22 cellular contexts compared by ENCODE assay signal in genomic region chr6:45512594-45512993, GRCh38.
"Had no signal": no experiment of that assay in that cellular context is flagged by ENCODE, and none has a peak within 500 bp of the region (broad histone marks: within the 10 kb centered on the region; RNA-seq: fewer than 3 reads in every experiment).

No MANE protein-coding gene starts in this region.

- H3K27ac ChIP-seq: thoracic aorta, vagina, WERI-Rb-1 had no signal

- H3K27me3 Mint-ChIP-seq: activated CD4-positive, alpha-beta T cell treated with anti-CD3 and anti-CD28 coated beads, Interleukin-2, amount 10 ng/mL, durations not matched to agents 7 days and 5 days; activated CD8-positive, alpha-beta memory T cell treated with anti-CD3 and anti-CD28 coated beads, Interleukin-2, amount 10 ng/mL, durations not matched to agents 7 days and 5 days; activated CD8-positive, alpha-beta T cell treated with anti-CD3 and anti-CD28 coated beads for 36 hours; stimulated activated naive B cell treated with anti-CD40 and anti-IgM and Interleukin-4, amounts not matched to agents 10 μg/mL and 1 μg/mL and 100 μg/mL, for 72 hours; type B pancreatic cell had no signal

- H3K36me3 Mint-ChIP-seq: stimulated activated naive B cell treated with anti-CD40 and anti-IgM and Interleukin-4, amounts not matched to agents 10 μg/mL and 1 μg/mL and 100 μg/mL, for 72 hours; type B pancreatic cell had no signal

- DNase-seq: activated CD4-positive, alpha-beta T cell treated with anti-CD3 and anti-CD28 coated beads, Interleukin-2, amount 10 ng/mL, durations not matched to agents 7 days and 5 days; activated CD4-positive, CD25-positive, alpha-beta regulatory T cell treated with anti-CD3 and anti-CD28 coated beads, Interleukin-2, amount 50 U/mL, for 72 hours; activated CD8-positive, alpha-beta memory T cell treated with anti-CD3 and anti-CD28 coated beads, Interleukin-2, amount 10 ng/mL, durations not matched to agents 7 days and 5 days; activated CD8-positive, alpha-beta T cell treated with anti-CD3 and anti-CD28 coated beads for 36 hours; activated gamma-delta T cell treated with Interleukin-2 at 50 U/mL for 16 hours; activated T-cell treated with anti-CD3 and anti-CD28 coated beads for 4 hours; aorta; cortex of kidney; effector CD4-positive, alpha-beta T cell; foreskin melanocyte; hippocampal formation; left ventricle myocardium superior; small intestine; stimulated activated naive B cell treated with anti-CD40 and anti-IgM and Interleukin-4, amounts not matched to agents 10 μg/mL and 1 μg/mL and 100 μg/mL, for 72 hours; T-helper 1 cell; WERI-Rb-1 had no signal

- H3K4me1 Mint-ChIP-seq: activated CD4-positive, alpha-beta T cell treated with anti-CD3 and anti-CD28 coated beads, Interleukin-2, amount 10 ng/mL, durations not matched to agents 7 days and 5 days had no signal

- H3K27me3 ChIP-seq: vagina had no signal

- H3K4me3 Mint-ChIP-seq: activated CD4-positive, alpha-beta T cell treated with anti-CD3 and anti-CD28 coated beads, Interleukin-2, amount 10 ng/mL, durations not matched to agents 7 days and 5 days; activated CD8-positive, alpha-beta memory T cell treated with anti-CD3 and anti-CD28 coated beads, Interleukin-2, amount 10 ng/mL, durations not matched to agents 7 days and 5 days; activated CD8-positive, alpha-beta T cell treated with anti-CD3 and anti-CD28 coated beads for 36 hours; nephron; stimulated activated naive B cell treated with anti-CD40 and anti-IgM and Interleukin-4, amounts not matched to agents 10 μg/mL and 1 μg/mL and 100 μg/mL, for 72 hours; type B pancreatic cell had no signal

- ATAC-seq: activated CD8-positive, alpha-beta memory T cell treated with anti-CD3 and anti-CD28 coated beads, Interleukin-2, amount 10 ng/mL, durations not matched to agents 7 days and 5 days; activated CD8-positive, alpha-beta T cell treated with anti-CD3 and anti-CD28 coated beads for 36 hours; activated naive CD4-positive, alpha-beta T cell treated with anti-CD3 and anti-CD28 coated beads, Interleukin-2, amount 50 U/mL, for 72 hours; esophagus mucosa; left ventricle myocardium superior; stimulated activated naive B cell treated with anti-CD40 and anti-IgM and Interleukin-4, amounts not matched to agents 10 μg/mL and 1 μg/mL and 100 μg/mL, for 72 hours had no signal

- H3K9me3 ChIP-seq: thoracic aorta, vagina had no signal

- H3K9me3 Mint-ChIP-seq: activated CD4-positive, alpha-beta T cell treated with anti-CD3 and anti-CD28 coated beads, Interleukin-2, amount 10 ng/mL, durations not matched to agents 7 days and 5 days; activated CD8-positive, alpha-beta T cell treated with anti-CD3 and anti-CD28 coated beads for 36 hours; activated naive CD4-positive, alpha-beta T cell treated with anti-CD3 and anti-CD28 coated beads, Interleukin-2, amount 50 U/mL, for 72 hours; nephron; stimulated activated naive B cell treated with anti-CD40 and anti-IgM and Interleukin-4, amounts not matched to agents 10 μg/mL and 1 μg/mL and 100 μg/mL, for 72 hours; type B pancreatic cell had no signal

- H3K36me3 ChIP-seq: thoracic aorta, vagina, WERI-Rb-1 had no signal

- H3K4me3 ChIP-seq: thoracic aorta, vagina had no signal

- H3K4me1 ChIP-seq: vagina had no signal

- H3K27ac Mint-ChIP-seq: activated CD4-positive, alpha-beta T cell treated with anti-CD3 and anti-CD28 coated beads, Interleukin-2, amount 10 ng/mL, durations not matched to agents 7 days and 5 days; activated CD8-positive, alpha-beta memory T cell treated with anti-CD3 and anti-CD28 coated beads, Interleukin-2, amount 10 ng/mL, durations not matched to agents 7 days and 5 days; activated CD8-positive, alpha-beta T cell treated with anti-CD3 and anti-CD28 coated beads for 36 hours; activated naive CD4-positive, alpha-beta T cell treated with anti-CD3 and anti-CD28 coated beads, Interleukin-2, amount 50 U/mL, for 72 hours; stimulated activated naive B cell treated with anti-CD40 and anti-IgM and Interleukin-4, amounts not matched to agents 10 μg/mL and 1 μg/mL and 100 μg/mL, for 72 hours; type B pancreatic cell had no signal
